Comparison of ENCODE assay signal across 8 cellular contexts in genomic region chr4:170026253-170026991, GRCh38. TPM values are rescaled to one million over a fixed set of nuclear protein-coding genes. Genes with fewer than 3 reads are reported as not detected.
DNase-seq lines count a peak whose midpoint lies in the region; TF ChIP-seq lines count a peak whose summit lies in the region.

Gene MFAP3L, minus strand, starts transcription at chr4:170026395. Its CDS starts 20,518 bp downstream, at chr4:170005877.

- H3K79me2 ChIP-seq in parathyroid adenoma, result no peaks in the 10 kb centered on the region

- peak within 1 kb of the TSS; percentile 93 for H3K4me2 ChIP-seq in parathyroid adenoma (ENCODE audit: low read length)

- H3K4me1 ChIP-seq in adipocyte (ENCODE audit: control insufficient read depth, insufficient read depth, low read length) (peaks cover 7% of the 10 kb centered on the region), parathyroid adenoma (no peaks in the 10 kb centered on the region), thyroid gland (peaks cover 0 to 5% of the 10 kb centered on the region in 2 donors)

- H3K9ac ChIP-seq in adipocyte (ENCODE audit: low read length) (peak within 1 kb of the TSS; percentile 91), parathyroid adenoma (no peak within 1 kb of the TSS)

- peaks cover 6% of the 10 kb centered on the region for H3K9me3 ChIP-seq in adipocyte (ENCODE audit: control insufficient read depth, low read length)
- H3K9me3 ChIP-seq in parathyroid adenoma (ENCODE audit: control insufficient read depth, low read length), result no peaks in the 10 kb centered on the region
- H3K9me3 ChIP-seq in thyroid gland, result no peaks in the 10 kb centered on the region

- intact Hi-C loops in cardiac septum (cut with DNase I), result loop anchor here (2.0 kb wide), 2 partner anchors 270 to 414 kb away; partner anchors contain the start of genes HPF1 and NEK1
- intact Hi-C loops in thyroid gland (cut with DNase I), result no loop called here

- H3K27me3 ChIP-seq in adipocyte (replicated peaks; ENCODE audit: control insufficient read depth, insufficient read depth, low read length), result peaks cover 7% of the 10 kb centered on the region
- H3K27me3 ChIP-seq in parathyroid adenoma (ENCODE audit: control insufficient read depth, insufficient read depth, low read length), result no peaks in the 10 kb centered on the region
- no peaks in the 10 kb centered on the region for H3K27me3 ChIP-seq in thyroid gland

- DNase-seq in ELR (ENCODE audit: low read depth) (peak; percentile 82), H4 (ENCODE audit: low spot score) (peak; percentile 66), LNCaP clone FGC (ENCODE audit: low read depth) (peak; percentile 69), SW480 (ENCODE audit: low spot score) (peak; percentile 81), adipocyte (ENCODE audit: low read depth) (peak; percentile 96), cardiac septum (ENCODE audit: low spot score) (peak; percentile 93), thyroid gland (peak; percentile 87 to 89)

- peak within 1 kb of the TSS; percentile 94 for H2AFZ ChIP-seq in parathyroid adenoma

- H3K27ac ChIP-seq in parathyroid adenoma (peak within 1 kb of the TSS; percentile 60), thyroid gland (peak within 1 kb of the TSS; percentile 58 to 86 (median 75))

- WGBS in thyroid gland, 2 donors, result 1 to 2% methylated on average over 11 to 29 of the region's 84 CpGs

- H3K4me3 ChIP-seq in LNCaP clone FGC (ENCODE audit: low read depth, low read length), result peak within 1 kb of the TSS; percentile 87
- H3K4me3 ChIP-seq in adipocyte (ENCODE audit: low read length), result peak within 1 kb of the TSS; percentile 91
- H3K4me3 ChIP-seq in parathyroid adenoma (ENCODE audit: low read depth, low read length), result peak within 1 kb of the TSS; percentile 64
- H3K4me3 ChIP-seq in thyroid gland (replicated peaks in 1 of 3), result peak within 1 kb of the TSS; percentile 52 to 93 (median 87)

- TF ChIP-seq CTCF in LNCaP clone FGC (IDR thresholded peaks at IDR 0.05; ENCODE audit: control insufficient read depth, extremely low read depth, insufficient read depth) (peak; percentile 59), parathyroid adenoma (IDR thresholded peaks at IDR 0.05) (no peak), thyroid gland (IDR thresholded peaks at IDR 0.05) (peak in 3 of 6 experiments; percentile 6 to 31 (median 29))

- TF ChIP-seq POLR2A in thyroid gland (IDR thresholded peaks at IDR 0.05), result peak in 1 of 2 donors; percentile 62

- no peaks in the 10 kb centered on the region for H3K36me3 ChIP-seq in adipocyte (ENCODE audit: control insufficient read depth, insufficient read depth, low read length, severe bottlenecking)
- no peaks in the 10 kb centered on the region for H3K36me3 ChIP-seq in parathyroid adenoma (ENCODE audit: control insufficient read depth, insufficient read depth, low read length)
- no peaks in the 10 kb centered on the region for H3K36me3 ChIP-seq in thyroid gland

RNA-seq across cellular contexts. Expression of gene MFAP3L, which starts in this region (rescaled TPM):
- total RNA-seq in H4 (2014; rRNA removed; shearing (Covaris generic)), result 3.6 and 4.3 TPM in 2 replicates
- total RNA-seq in cardiac septum (1.2 TPM), thyroid gland (10 to 100 TPM in 2 of 4 donors, 1 to 10 TPM in 2; 5.4 to 10.6 (median 8.4) TPM)

Comparison
In these comparisons a context has a peak if more than half of its experiments do, and no peak if none do; other contexts are left out.
1. Peak in every context shown above with its lines: DNase-seq, H3K4me3 ChIP-seq and H3K27ac ChIP-seq.